Comparison of ENCODE assay signal across 9 cellular contexts in the genomic region with DNA sequence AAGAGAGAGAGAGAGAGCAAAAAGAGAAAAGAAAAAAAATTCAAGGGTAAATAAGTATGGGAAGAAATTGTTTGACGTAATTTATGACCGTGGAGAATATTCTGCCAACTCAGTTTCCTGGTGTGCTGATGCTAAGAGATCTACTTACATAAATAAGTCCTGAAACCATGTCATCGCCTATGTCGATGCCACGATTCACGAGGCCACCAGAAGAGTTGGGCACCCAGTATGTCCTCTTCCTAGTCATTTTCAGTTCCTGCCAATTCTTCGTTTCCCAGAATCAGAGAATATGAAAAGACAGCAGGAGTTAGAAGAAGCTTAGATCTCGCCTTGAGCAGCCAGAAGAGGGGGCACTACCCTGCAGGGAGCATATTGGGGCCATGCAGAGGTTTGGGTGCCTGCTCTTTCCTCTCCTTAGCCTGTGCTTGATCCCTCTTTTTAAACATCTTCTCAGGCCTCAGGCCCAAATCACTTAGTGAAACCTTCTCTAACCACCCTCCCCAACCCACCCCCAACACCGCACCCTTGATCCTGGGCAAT. TPM values are rescaled to one million over a fixed set of nuclear protein-coding genes. Genes with fewer than 3 reads are reported as not detected.
DNase-seq lines count a peak whose midpoint lies in the region; ATAC-seq and TF ChIP-seq lines count a peak whose summit lies in the region.
"Had no signal": no experiment of that assay in that cellular context is flagged by ENCODE, and none has a peak within 500 bp of the region (broad histone marks: within the 10 kb centered on the region; RNA-seq: fewer than 3 reads in every experiment).

No MANE protein-coding gene starts in this region.

- TF ChIP-seq CTCF in HFF-Myc (IDR thresholded peaks at IDR 0.05; ENCODE audit: low read depth, low read length, missing control alignments) (peak; percentile 66), OCI-LY7 (conservative IDR thresholded peaks at IDR 0.05; ENCODE audit: low read length) (peak; percentile 64)

- H3K27ac ChIP-seq in OCI-LY7 (ENCODE audit: low read depth, low read length, poor library complexity, severe bottlenecking) = no peak overlapping the region

- no peaks in the 10 kb centered on the region for H3K9me2 ChIP-seq in OCI-LY7 (ENCODE audit: insufficient read depth, low read length)

- POLR2A ChIA-PET in OCI-LY7 (lab: Charles Lee) = interaction anchor here (0.7 to 1.0 kb wide), 2 partner anchors 14 to 823 kb away, joined by 3 to 5 read pairs; no protein-coding TSS in a partner anchor

- H4K20me1 ChIP-seq in OCI-LY7 (ENCODE audit: insufficient read depth, low read length) = no peaks in the 10 kb centered on the region

- no peak for ATAC-seq in GM21737 (IDR thresholded peaks at IDR 0.05; ENCODE audit: unreplicated experiment)

- intact Hi-C loops in OCI-LY7 (cut with micrococcal nuclease; ENCODE audit: unreplicated experiment) = loop anchor here (2.0 to 10.0 kb wide), 2 partner anchors 293 to 391 kb away; no protein-coding TSS in a partner anchor

- H3K36me3 ChIP-seq in OCI-LY7 (ENCODE audit: insufficient read depth, low read length) = no peaks in the 10 kb centered on the region

- no peaks in the 10 kb centered on the region for H3K9me3 ChIP-seq in OCI-LY7 (ENCODE audit: low read length)

- CTCF ChIA-PET in OCI-LY7 (lab: Charles Lee; ENCODE audit: unreplicated experiment) = no interaction called here

- no TSS peak for BruUV-seq in OCI-LY7 (replicated peaks; lab: Mats Ljungman, UMichigan)

- H3K4me1 ChIP-seq in OCI-LY7 (ENCODE audit: insufficient read depth, low read length, poor library complexity, severe bottlenecking) = no peaks in the 10 kb centered on the region

- no peaks in the 10 kb centered on the region for H3K79me2 ChIP-seq in OCI-LY7 (ENCODE audit: insufficient read depth, low read depth, low read length)

- H3K4me3 ChIP-seq in HFF-Myc (replicated peaks; ENCODE audit: low read depth, low read length) (no peak overlapping the region), OCI-LY7 (ENCODE audit: low read depth, low read length, poor library complexity, severe bottlenecking) (no peak overlapping the region)

- H3K4me2 ChIP-seq in OCI-LY7 (ENCODE audit: low read length) = no peak overlapping the region

- no peak overlapping the region for H2AFZ ChIP-seq in OCI-LY7 (ENCODE audit: low read length)

- peak; percentile 49 for DNase-seq in NCI-H82 (lab: John Stamatoyannopoulos, UW)
- DNase-seq in NCI-H82 treated with DMSO at 0.1 percent for 48 hours (lab: John Stamatoyannopoulos, UW; ENCODE audit: unreplicated experiment) = no peak
- no peak for DNase-seq in HFF-Myc (ENCODE audit: extremely low read depth, low read depth)
- peak; percentile 19 for DNase-seq in OCI-LY7 (ENCODE audit: low spot score)
- peak; percentile 48 for DNase-seq in astrocyte of the hippocampus (ENCODE audit: low read depth, low spot score)
- peak; percentile 33 to 52 for DNase-seq in lung microvascular endothelial cell (ENCODE audit: low read depth in 2 of 2)
- no peak for DNase-seq in germinal center (ENCODE audit: low spot score)

RNA-seq across cellular contexts. Expression of a gene that starts 12.4 kb away (rescaled TPM):
- total RNA-seq in OCI-LY7 (2014; rRNA removed; shearing (Covaris generic)) = 13.0 and 16.8 TPM in 2 replicates
- 22.7 and 23.3 TPM in 2 replicates for total RNA-seq in OCI-LY7 (2022)
- 20.3 and 26.4 TPM in 2 replicates for total RNA-seq in lung microvascular endothelial cell

RNA-seq across cellular contexts. Expression of a gene that starts 15.6 kb away (rescaled TPM):
- total RNA-seq in OCI-LY7 (2014; rRNA removed; shearing (Covaris generic)) = not detected in 2 replicates
- total RNA-seq in OCI-LY7 (2022) (0.10 TPM in 1 of 2 replicates, not detected in the other), lung microvascular endothelial cell (under 0.01 TPM in 1 of 2 replicates, not detected in the other)
- total RNA-seq: CD4-positive, alpha-beta memory T cell had no signal

Comparison
In these comparisons a context has a peak if more than half of its experiments do, and no peak if none do; other contexts are left out.
1. DNase-seq: peak in NCI-H82 (single experiment), OCI-LY7 (single experiment), astrocyte of the hippocampus (single experiment) and lung microvascular endothelial cell (2 of 2); none in NCI-H82 treated with DMSO at 0.1 percent for 48 hours (single experiment), HFF-Myc (single experiment) and germinal center (single experiment).